In the genomic region with DNA sequence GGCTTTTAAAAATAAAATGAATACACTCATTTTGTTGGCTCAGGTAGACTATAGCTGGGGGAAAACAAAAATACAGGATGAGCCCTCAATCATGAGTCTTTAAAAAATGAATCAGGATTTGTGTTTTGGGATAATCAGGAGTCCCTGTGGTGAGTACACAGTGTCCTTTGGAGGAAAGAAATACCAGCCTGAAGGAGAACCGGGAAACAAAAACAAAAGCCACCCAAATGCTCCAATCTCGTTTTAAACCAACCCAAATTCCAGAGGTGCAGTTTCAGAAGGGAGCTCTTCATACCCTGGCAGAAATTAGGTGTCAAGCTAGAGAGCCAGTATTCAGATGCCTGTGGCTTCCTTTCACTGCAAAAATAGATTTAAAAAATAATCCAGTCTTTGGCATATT, we compare ENCODE assay signal across 2 cellular contexts.
A peak's percentile ranks its signal among the peaks of the same experiment; 100 is the strongest.
TF ChIP-seq lines count a peak whose summit lies in the region.

No MANE protein-coding gene starts in this region.

TF ChIP-seq in A549, 52 proteins besides CTCF, POLR2A, EP300 and RAD21:
- peak; percentile 56; the same call in 1 of the 2 replicates for TF ChIP-seq RNF2 (IDR thresholded peaks at IDR 0.05; ENCODE audit: borderline replicate concordance, low read depth)
- no peak for TF ChIP-seq MAFK (IDR thresholded peaks at IDR 0.05; ENCODE audit: partially characterized antibody)

TF ChIP-seq in H1, 55 proteins besides CTCF, POLR2A, EP300 and RAD21:
- TF ChIP-seq RNF2 (IDR thresholded peaks at IDR 0.05; ENCODE audit: borderline replicate concordance, low read depth, low read length, missing control alignments, poor library complexity, severe bottlenecking) (no peak), BCL11A (IDR thresholded peaks at IDR 0.05; ENCODE audit: low read depth in 2 of 2, low read length in 2 of 2) (no peak), PHF8 (conservative IDR thresholded peaks at IDR 0.05; ENCODE audit: low read depth, low read length) (no peak), TAF1 (IDR thresholded peaks at IDR 0.05; ENCODE audit: low read depth, low read length) (no peak)
TF ChIP-seq in H1: peak in this region for 0.
